In the genomic region with DNA sequence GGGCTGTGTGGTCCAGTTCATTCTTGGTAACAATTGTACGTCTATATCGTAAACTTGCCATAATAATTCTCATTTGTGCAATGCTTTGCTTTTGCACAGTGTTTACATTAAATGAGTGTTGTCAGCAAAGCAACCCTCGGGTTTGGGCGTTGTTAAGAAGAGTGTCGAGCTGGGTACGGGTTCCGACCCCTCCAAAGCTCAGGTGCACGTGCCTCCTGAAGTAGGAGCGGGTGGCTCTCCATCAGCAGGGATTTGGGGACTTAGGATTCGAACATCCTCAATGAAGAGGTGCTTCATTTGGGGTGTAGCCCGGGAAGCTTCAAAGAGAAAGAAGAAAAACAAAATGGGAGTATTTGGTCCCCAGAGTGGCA, we compare ENCODE assay signal across 11 cellular contexts. TPM values are rescaled to one million over a fixed set of nuclear protein-coding genes. Genes with fewer than 3 reads are reported as not detected.
DNase-seq lines count a peak whose midpoint lies in the region; ATAC-seq and TF ChIP-seq lines count a peak whose summit lies in the region.
"Had no signal": no experiment of that assay in that cellular context is flagged by ENCODE, and none has a peak within 500 bp of the region (broad histone marks: within the 10 kb centered on the region; RNA-seq: fewer than 3 reads in every experiment).

No MANE protein-coding gene starts in this region.

- H3K9me2 ChIP-seq in GM23248 (ENCODE audit: insufficient read depth) = no peaks in the 10 kb centered on the region

- no peaks in the 10 kb centered on the region for H3K79me2 ChIP-seq in parathyroid adenoma
- H3K79me2 ChIP-seq in GM23248 (ENCODE audit: insufficient read depth) = no peaks in the 10 kb centered on the region

- peak overlapping the region in 1 of 4 donors; percentile 87 for H3K27ac ChIP-seq in Peyer's patch
- H3K27ac ChIP-seq in esophagus squamous epithelium = no peak overlapping the region
- H3K27ac ChIP-seq in parathyroid adenoma = no peak overlapping the region
- no peak overlapping the region for H3K27ac ChIP-seq in GM23248
- no peak overlapping the region for H3K27ac ChIP-seq in body of pancreas

- peak overlapping the region in 3 of 4 donors; percentile 39 to 85 (median 43) for H3K4me3 ChIP-seq in Peyer's patch
- H3K4me3 ChIP-seq in esophagus squamous epithelium = peak overlapping the region; percentile 26 to 81 (median 38)
- H3K4me3 ChIP-seq in parathyroid adenoma (ENCODE audit: low read depth, low read length) = no peak overlapping the region
- no peak overlapping the region for H3K4me3 ChIP-seq in GM23248
- H3K4me3 ChIP-seq in body of pancreas = no peak overlapping the region

- no peaks in the 10 kb centered on the region for H4K20me1 ChIP-seq in GM23248 (ENCODE audit: insufficient read depth)

- H2AFZ ChIP-seq in parathyroid adenoma (no peak overlapping the region), GM23248 (no peak overlapping the region)

- H3F3A ChIP-seq in GM23248 (ENCODE audit: insufficient read depth) = no peaks in the 10 kb centered on the region

- no peak for TF ChIP-seq POLR2A in Peyer's patch (IDR thresholded peaks at IDR 0.05)
- no peak for TF ChIP-seq POLR2A in esophagus squamous epithelium (IDR thresholded peaks at IDR 0.05)
- no peak for TF ChIP-seq POLR2A in body of pancreas (IDR thresholded peaks at IDR 0.05)

- no peak for TF ChIP-seq CTCF in Peyer's patch (IDR thresholded peaks at IDR 0.05)
- no peak for TF ChIP-seq CTCF in esophagus squamous epithelium (IDR thresholded peaks at IDR 0.05)
- TF ChIP-seq CTCF in parathyroid adenoma (IDR thresholded peaks at IDR 0.05) = no peak
- TF ChIP-seq CTCF in body of pancreas (IDR thresholded peaks at IDR 0.05) = no peak

- DNase-seq in Peyer's patch (no peak), esophagus squamous epithelium (lab: John Stamatoyannopoulos, UW) (no peak), GM23248 (no peak), body of pancreas (no peak), NCI-H2227 treated with DMSO at 0.1 percent for 48 hours (lab: John Stamatoyannopoulos, UW) (no peak), SKM-1 (lab: John Stamatoyannopoulos, UW; ENCODE audit: unreplicated experiment) (no peak)
- DNase-seq: stimulated activated CD4-positive, alpha-beta T cell treated with anti-CD3 and anti-CD28 coated beads, Interleukin-4, amount 100 ng/mL, for 24 hours had no signal

- no peaks in the 10 kb centered on the region for H3K27me3 ChIP-seq in Peyer's patch
- peaks cover 0 to 31% (median 0%) of the 10 kb centered on the region in 4 donors for H3K27me3 ChIP-seq in esophagus squamous epithelium
- no peaks in the 10 kb centered on the region for H3K27me3 ChIP-seq in parathyroid adenoma (ENCODE audit: control insufficient read depth, insufficient read depth, low read length)
- H3K27me3 ChIP-seq in GM23248 (replicated peaks; ENCODE audit: insufficient read depth) = no peaks in the 10 kb centered on the region
- H3K27me3 ChIP-seq in body of pancreas = no peaks in the 10 kb centered on the region

- H3K9me3 ChIP-seq in ES-I3 (ENCODE audit: control insufficient read depth, insufficient read depth, low read length) = no peaks in the 10 kb centered on the region
- peaks cover 0 to 2% (median 0%) of the 10 kb centered on the region in 4 donors for H3K9me3 ChIP-seq in Peyer's patch
- no peaks in the 10 kb centered on the region for H3K9me3 ChIP-seq in esophagus squamous epithelium
- H3K9me3 ChIP-seq in parathyroid adenoma (ENCODE audit: control insufficient read depth, low read length) = no peaks in the 10 kb centered on the region
- no peaks in the 10 kb centered on the region for H3K9me3 ChIP-seq in GM23248 (ENCODE audit: low read depth)
- H3K9me3 ChIP-seq in body of pancreas = no peaks in the 10 kb centered on the region

- ATAC-seq in body of pancreas = no peak

- no peaks in the 10 kb centered on the region for H3K36me3 ChIP-seq in ES-I3 (ENCODE audit: insufficient read depth, low read length)
- H3K36me3 ChIP-seq in Peyer's patch = no peaks in the 10 kb centered on the region
- no peaks in the 10 kb centered on the region for H3K36me3 ChIP-seq in esophagus squamous epithelium
- no peaks in the 10 kb centered on the region for H3K36me3 ChIP-seq in parathyroid adenoma (ENCODE audit: control insufficient read depth, insufficient read depth, low read length)
- H3K36me3 ChIP-seq in GM23248 (ENCODE audit: low read depth) = no peaks in the 10 kb centered on the region
- H3K36me3 ChIP-seq in body of pancreas (replicated peaks in 1 of 2; ENCODE audit: insufficient read depth in 1 of 2, low read depth in 2 of 2) = no peaks in the 10 kb centered on the region

- H3K4me2 ChIP-seq in parathyroid adenoma (ENCODE audit: low read length) (peak overlapping the region; percentile 50), GM23248 (ENCODE audit: unreplicated experiment) (no peak overlapping the region)

- H3K9ac ChIP-seq in ES-I3 (ENCODE audit: low read depth, low read length) = peak overlapping the region; percentile 86
- H3K9ac ChIP-seq in parathyroid adenoma = no peak overlapping the region
- H3K9ac ChIP-seq in GM23248 = no peak overlapping the region

- in situ Hi-C loops in GM23248 (cut with MboI) = no loop called here

- intact Hi-C loops in esophagus squamous epithelium (cut with DNase I) = no loop called here
- intact Hi-C loops in body of pancreas (cut with DNase I) = no loop called here

- 9 to 34% methylated on average over 10 of the region's 11 CpGs for WGBS in esophagus squamous epithelium, 2 donors
- 21 to 28% methylated on average over 11 of the region's 11 CpGs for WGBS in GM23248 (ENCODE audit: low coverage in 1 of 2, low lambda C conversion rate in 2 of 2, missing lambda C conversion rate in 2 of 2), 2 experiments
- WGBS in body of pancreas, 2 donors = 13 to 26% methylated on average over 11 of the region's 11 CpGs

- H3K4me1 ChIP-seq in ES-I3 (ENCODE audit: insufficient read depth, low read length) (peaks cover 2% of the 10 kb centered on the region; the same call in 1 of the 2 replicates), Peyer's patch (no peaks in the 10 kb centered on the region), esophagus squamous epithelium (peaks cover 0 to 15% (median 9%) of the 10 kb centered on the region in 3 donors), parathyroid adenoma (no peaks in the 10 kb centered on the region), GM23248 (ENCODE audit: insufficient read depth) (no peaks in the 10 kb centered on the region), body of pancreas (peaks cover 6% of the 10 kb centered on the region)

RNA-seq across cellular contexts. Expression of a gene that starts 1.0 kb away (rescaled TPM):
- total RNA-seq in Peyer's patch = 1 to 10 TPM in 1 of 4 donors, not detected in 3; 7.2 TPM
- total RNA-seq in esophagus squamous epithelium = 1 to 10 TPM in 1 of 4 donors, under 1 TPM in 2, not detected in 1; 0.19 to 6.5 (median 0.26) TPM
- not detected in 2 replicates for total RNA-seq in GM23248 (2014; rRNA removed; shearing (Covaris generic))
- polyA plus RNA-seq in GM23248 (2016; fragmentation: Nextera tagmentation; extraction: Ambion mirVana) = not detected in 2 replicates
- 1 to 10 TPM in 1 of 2 donors, under 1 TPM in 1; 0.99 to 3.4 TPM for total RNA-seq in body of pancreas
- total RNA-seq: NCI-H460 had no signal

RNA-seq across cellular contexts. Expression of a gene that starts 16.3 kb away (rescaled TPM):
- total RNA-seq in Peyer's patch (not detected), esophagus squamous epithelium (not detected), body of pancreas (not detected)
- not detected in 2 replicates for total RNA-seq in GM23248 (2014; rRNA removed; shearing (Covaris generic))
- not detected in 2 replicates for polyA plus RNA-seq in GM23248 (2016; fragmentation: Nextera tagmentation; extraction: Ambion mirVana)
- total RNA-seq: left cardiac atrium, NCI-H460 had no signal

RNA-seq across cellular contexts. Expression of a gene that starts 34.1 kb away (rescaled TPM):
- not detected for total RNA-seq in Peyer's patch
- total RNA-seq in esophagus squamous epithelium = not detected
- total RNA-seq in GM23248 (2014; rRNA removed; shearing (Covaris generic)) = not detected in 2 replicates
- not detected in 2 replicates for polyA plus RNA-seq in GM23248 (2016; fragmentation: Nextera tagmentation; extraction: Ambion mirVana)
- total RNA-seq in body of pancreas = not detected
- total RNA-seq: left cardiac atrium, NCI-H460 had no signal

RNA-seq across cellular contexts. Expression of a gene that starts 37.4 kb away (rescaled TPM):
- 1 to 10 TPM in 1 of 4 donors, not detected in 3; 2.5 TPM for total RNA-seq in Peyer's patch
- 1 to 10 TPM in 2 of 4 donors, not detected in 2; 1.5 to 1.8 TPM for total RNA-seq in esophagus squamous epithelium
- total RNA-seq in GM23248 (2014; rRNA removed; shearing (Covaris generic)) = not detected in 2 replicates
- polyA plus RNA-seq in GM23248 (2016; fragmentation: Nextera tagmentation; extraction: Ambion mirVana) = not detected in 2 replicates
- 1 to 10 TPM in 1 of 2 donors, not detected in 1; 1.3 TPM for total RNA-seq in body of pancreas
- total RNA-seq: NCI-H460 had no signal

Comparison
In these comparisons a context has a peak if more than half of its experiments do, and no peak if none do; other contexts are left out.
1. H3K4me3 ChIP-seq: peak in Peyer's patch (3 of 4) and esophagus squamous epithelium (4 of 4); none in parathyroid adenoma (single experiment), GM23248 (single experiment) and body of pancreas (0 of 2).